16 cellular contexts compared by ENCODE assay signal in the genomic region with DNA sequence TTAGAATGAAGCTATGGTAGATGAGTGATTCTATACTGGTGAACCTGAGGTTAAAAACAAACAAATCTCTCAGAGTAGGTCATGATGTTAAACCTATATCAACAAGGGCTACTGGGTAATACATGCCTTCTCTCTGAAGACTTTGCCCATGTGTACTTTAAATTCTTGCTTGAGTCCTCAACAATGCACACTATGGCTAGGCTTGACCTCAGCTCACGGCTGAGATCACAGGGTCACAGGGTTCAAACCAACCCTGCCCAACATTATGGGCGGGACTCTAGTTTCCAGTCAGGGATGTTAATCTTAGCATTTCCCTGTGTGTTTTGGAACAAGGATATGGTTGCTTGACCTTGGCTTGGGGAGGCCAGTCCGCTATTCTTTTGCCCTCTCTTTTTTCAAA. TPM values are rescaled to one million over a fixed set of nuclear protein-coding genes. Genes with fewer than 3 reads are reported as not detected.
DNase-seq lines count a peak whose midpoint lies in the region; ATAC-seq, FAIRE-seq and TF ChIP-seq lines count a peak whose summit lies in the region.
"Had no signal": no experiment of that assay in that cellular context is flagged by ENCODE, and none has a peak within 500 bp of the region (broad histone marks: within the 10 kb centered on the region; RNA-seq: fewer than 3 reads in every experiment).

No MANE protein-coding gene starts in this region.

- DNase-seq in activated CD4-positive, alpha-beta T cell treated with anti-CD3 and anti-CD28 coated beads, Interleukin-2, amount 10 ng/mL, durations not matched to agents 7 days and 5 days = no peak
- no peak for DNase-seq in activated CD4-positive, alpha-beta T cell treated with anti-CD3 and anti-CD28 coated beads, Interleukin-2, amount 50 U/mL, for 1 hour
- DNase-seq in T-cell (no peak), H54 (ENCODE audit: insufficient read length, low spot score) (no peak), foreskin keratinocyte (no peak)
- no peak for DNase-seq in effector memory CD8-positive, alpha-beta T cell
- DNase-seq in naive thymus-derived CD8-positive, alpha-beta T cell = no peak
- DNase-seq: ACHN; NCI-H1092; NCI-H2171; NK-92 treated with Interleukin-12 subunit alpha and Interleukin-12 subunit beta, amount 100 ng/mL, for 24 hours; T-helper 9 cell had no signal

- TF ChIP-seq CTCF in foreskin keratinocyte (conservative IDR thresholded peaks at IDR 0.05) = no peak

- peaks cover 15% of the 10 kb centered on the region for H3K27me3 ChIP-seq in foreskin keratinocyte

- ATAC-seq in T-cell (replicated peaks in 1 of 4) = no peak
- no peak for ATAC-seq in effector memory CD8-positive, alpha-beta T cell (replicated peaks)
- no peak for ATAC-seq in naive thymus-derived CD8-positive, alpha-beta T cell
- no peak for ATAC-seq in GM21515 (IDR thresholded peaks at IDR 0.05; ENCODE audit: unreplicated experiment)
- no peak for ATAC-seq in foreskin keratinocyte
- ATAC-seq: GM12878 had no signal

- H3K27ac ChIP-seq in foreskin keratinocyte = no peak overlapping the region

- FAIRE-seq in H54 (lab: Jason Lieb, UNC) = no peak
- FAIRE-seq: GM12878, islet of Langerhans had no signal

- peak overlapping the region; percentile 77 for H3K27ac Mint-ChIP-seq in activated CD4-positive, alpha-beta T cell treated with anti-CD3 and anti-CD28 coated beads, Interleukin-2, amount 10 ng/mL, durations not matched to agents 7 days and 5 days
- peak overlapping the region; percentile 96 to 100 for H3K27ac Mint-ChIP-seq in T-cell
- peak overlapping the region; percentile 7 to 85 for H3K27ac Mint-ChIP-seq in effector memory CD8-positive, alpha-beta T cell
- peak overlapping the region; percentile 79 to 99 (median 94) for H3K27ac Mint-ChIP-seq in naive thymus-derived CD8-positive, alpha-beta T cell

- POLR2A ChIA-PET in activated CD4-positive, alpha-beta T cell treated with anti-CD3 and anti-CD28 coated beads, Interleukin-2, amount 10 ng/mL, durations not matched to agents 7 days and 5 days (lab: Charles Lee) = interaction anchor here (0.8 kb wide), 1 partner anchor 26 kb away, joined by 3 read pairs; no protein-coding TSS in a partner anchor
- POLR2A ChIA-PET in T-cell (lab: Charles Lee) = interaction anchor here in 1 of 2 donors (0.8 to 1.1 kb wide), 2 partner anchors 72 to 94 kb away, joined by 3 to 9 read pairs; no protein-coding TSS in a partner anchor
- POLR2A ChIA-PET in naive thymus-derived CD8-positive, alpha-beta T cell (lab: Charles Lee) = interaction anchor here (0.7 to 10.1 kb wide), 3 partner anchors 19 to 102 kb away, joined by 3 to 194 read pairs (median 4); no protein-coding TSS in a partner anchor

- H3K4me1 ChIP-seq in foreskin keratinocyte = no peaks in the 10 kb centered on the region

- peaks cover 88% of the 10 kb centered on the region for H3K4me1 Mint-ChIP-seq in activated CD4-positive, alpha-beta T cell treated with anti-CD3 and anti-CD28 coated beads, Interleukin-2, amount 10 ng/mL, durations not matched to agents 7 days and 5 days
- H3K4me1 Mint-ChIP-seq in T-cell = peaks cover 93 to 96% (median 94%) of the 10 kb centered on the region in 3 donors
- peaks cover 61 to 85% of the 10 kb centered on the region in 2 donors for H3K4me1 Mint-ChIP-seq in effector memory CD8-positive, alpha-beta T cell (ENCODE audit: low read depth in 2 of 2)
- peaks cover 57 to 95% (median 92%) of the 10 kb centered on the region in 4 donors for H3K4me1 Mint-ChIP-seq in naive thymus-derived CD8-positive, alpha-beta T cell
- H3K4me1 Mint-ChIP-seq: IgD-negative memory B cell had no signal

- peaks cover 9% of the 10 kb centered on the region for H3K9me3 Mint-ChIP-seq in activated CD4-positive, alpha-beta T cell treated with anti-CD3 and anti-CD28 coated beads, Interleukin-2, amount 10 ng/mL, durations not matched to agents 7 days and 5 days
- H3K9me3 Mint-ChIP-seq in T-cell = peaks cover 0 to 3% (median under 1%) of the 10 kb centered on the region in 3 donors
- H3K9me3 Mint-ChIP-seq in effector memory CD8-positive, alpha-beta T cell = no peaks in the 10 kb centered on the region
- peaks cover 0 to 4% (median 0%) of the 10 kb centered on the region in 9 donors for H3K9me3 Mint-ChIP-seq in naive thymus-derived CD8-positive, alpha-beta T cell
- H3K9me3 Mint-ChIP-seq: IgD-negative memory B cell had no signal

- CTCF ChIA-PET in activated CD4-positive, alpha-beta T cell treated with anti-CD3 and anti-CD28 coated beads, Interleukin-2, amount 10 ng/mL, durations not matched to agents 7 days and 5 days (lab: Charles Lee) = interaction anchor here (1.4 kb wide), 3 partner anchors 37 to 101 kb away, joined by 3 to 5 read pairs (median 4); no protein-coding TSS in a partner anchor
- CTCF ChIA-PET in T-cell (lab: Charles Lee) = interaction anchor here in 1 of 2 donors (0.7 to 1.0 kb wide), 3 partner anchors 27 to 98 kb away, joined by 3 read pairs; no protein-coding TSS in a partner anchor

- H3K27me3 Mint-ChIP-seq in activated CD4-positive, alpha-beta T cell treated with anti-CD3 and anti-CD28 coated beads, Interleukin-2, amount 10 ng/mL, durations not matched to agents 7 days and 5 days = no peaks in the 10 kb centered on the region
- no peaks in the 10 kb centered on the region for H3K27me3 Mint-ChIP-seq in T-cell
- H3K27me3 Mint-ChIP-seq in effector memory CD8-positive, alpha-beta T cell = no peaks in the 10 kb centered on the region
- H3K27me3 Mint-ChIP-seq in naive thymus-derived CD8-positive, alpha-beta T cell = no peaks in the 10 kb centered on the region

- H3K4me3 Mint-ChIP-seq in activated CD4-positive, alpha-beta T cell treated with anti-CD3 and anti-CD28 coated beads, Interleukin-2, amount 10 ng/mL, durations not matched to agents 7 days and 5 days = peak overlapping the region; percentile 53
- peak overlapping the region; percentile 83 to 98 (median 95) for H3K4me3 Mint-ChIP-seq in T-cell
- peak overlapping the region; percentile 87 to 90 for H3K4me3 Mint-ChIP-seq in effector memory CD8-positive, alpha-beta T cell
- H3K4me3 Mint-ChIP-seq in naive thymus-derived CD8-positive, alpha-beta T cell = peak overlapping the region; percentile 34 to 96 (median 66)
- H3K4me3 Mint-ChIP-seq: IgD-negative memory B cell had no signal

- no peak for TF ChIP-seq POLR2A in H54 (IDR thresholded peaks at IDR 0.05; ENCODE audit: low read depth, low read length)

- peaks cover 95% of the 10 kb centered on the region for H3K36me3 Mint-ChIP-seq in activated CD4-positive, alpha-beta T cell treated with anti-CD3 and anti-CD28 coated beads, Interleukin-2, amount 10 ng/mL, durations not matched to agents 7 days and 5 days (ENCODE audit: low read depth)
- peaks cover 69% of the 10 kb centered on the region for H3K36me3 Mint-ChIP-seq in T-cell
- peaks cover 35% of the 10 kb centered on the region for H3K36me3 Mint-ChIP-seq in effector memory CD8-positive, alpha-beta T cell (ENCODE audit: insufficient read depth)
- peaks cover 5 to 46% (median 29%) of the 10 kb centered on the region in 3 donors for H3K36me3 Mint-ChIP-seq in naive thymus-derived CD8-positive, alpha-beta T cell
- H3K36me3 Mint-ChIP-seq: IgD-negative memory B cell had no signal

RNA-seq across cellular contexts. Expression of gene CD28, which starts 7.7 kb away (rescaled TPM):
- total RNA-seq in activated CD4-positive, alpha-beta T cell treated with anti-CD3 and anti-CD28 coated beads, Interleukin-2, amount 10 ng/mL, durations not matched to agents 7 days and 5 days = 100 to 1,000 TPM; 151 to 163 TPM
- total RNA-seq in T-cell (100 to 1,000 TPM; 112 to 154 (median 151) TPM), foreskin keratinocyte (not detected in 2 replicates)
- 100 to 1,000 TPM; 128 to 133 TPM for total RNA-seq in naive thymus-derived CD8-positive, alpha-beta T cell
- 10 to 100 TPM; 15.8 to 32.0 (median 29.3) TPM for polyA plus RNA-seq in naive thymus-derived CD8-positive, alpha-beta T cell
- polyA plus RNA-seq in foreskin keratinocyte = not detected in 2 replicates

Comparison
In these comparisons a context has a peak if more than half of its experiments do, and no peak if none do; other contexts are left out.
1. H3K27ac Mint-ChIP-seq: peak in every context shown above with its lines; median percentile 98 in T-cell; 94 in naive thymus-derived CD8-positive, alpha-beta T cell; 77 in activated CD4-positive, alpha-beta T cell treated with anti-CD3 and anti-CD28 coated beads, Interleukin-2, amount 10 ng/mL, durations not matched to agents 7 days and 5 days; 46 in effector memory CD8-positive, alpha-beta T cell.
2. RNA of gene CD28, which starts 7.7 kb away (total RNA-seq): 151 to 163 TPM in activated CD4-positive, alpha-beta T cell treated with anti-CD3 and anti-CD28 coated beads, Interleukin-2, amount 10 ng/mL, durations not matched to agents 7 days and 5 days, 112 to 154 TPM in T-cell and 128 to 133 TPM in naive thymus-derived CD8-positive, alpha-beta T cell; not detected in foreskin keratinocyte; every median in the first group is over 100 times any median in the second.
3. Peak in every context shown above with its lines, with median percentiles within 50 percentile points of each other: H3K4me3 Mint-ChIP-seq.